ENCODE assay signal across 8 cellular contexts in genomic region chr18:70490008-70490933, GRCh38.
DNase-seq lines count a peak whose midpoint lies in the region; ATAC-seq, FAIRE-seq and TF ChIP-seq lines count a peak whose summit lies in the region.

No MANE protein-coding gene starts in this region.

- WGBS in pancreas, 2 donors: 11 to 12% methylated on average over 9 of the region's 9 CpGs

- no peak overlapping the region for H3K27ac ChIP-seq in pancreas

- H3K4me3 ChIP-seq in AG09309 (ENCODE audit: control insufficient read depth, low read depth, low read length): peak overlapping the region; percentile 42
- peak overlapping the region; percentile 6 to 37 for H3K4me3 ChIP-seq in foreskin fibroblast (ENCODE audit: low read depth in 1 of 2, low read length in 2 of 2)
- no peak overlapping the region for H3K4me3 ChIP-seq in pancreas

- peak; percentile 48 for DNase-seq in AG09309 (ENCODE audit: low read depth)
- DNase-seq in NCI-H510A treated with DMSO at 0.1 percent for 48 hours (lab: John Stamatoyannopoulos, UW): peak; percentile 92
- DNase-seq in activated CD4-positive, alpha-beta T cell treated with anti-CD3 and anti-CD28 coated beads, Interleukin-2, amount 50 U/mL, for 1 hour: peak; percentile 16
- peak; percentile 30 to 71 for DNase-seq in foreskin fibroblast
- DNase-seq in pancreas: peak in 2 of 6 donors; percentile 6 to 33

- TF ChIP-seq CTCF in AG09309 (IDR thresholded peaks at IDR 0.05; ENCODE audit: control insufficient read depth, insufficient read depth, low read depth, low read length, missing control alignments): peak; percentile 63
- peak; percentile 58 for TF ChIP-seq CTCF in GM12872 (IDR thresholded peaks at IDR 0.05; ENCODE audit: insufficient read depth, low read depth, low read length)
- TF ChIP-seq CTCF in foreskin fibroblast (IDR thresholded peaks at IDR 0.05; ENCODE audit: low read depth, low read length): peak; percentile 73
- peak; percentile 26 to 66 (median 48) for TF ChIP-seq CTCF in pancreas (IDR thresholded peaks at IDR 0.05)

- H3K9me3 ChIP-seq in pancreas: no peaks in the 10 kb centered on the region

- peak; percentile 76 for FAIRE-seq in pancreas (lab: Jason Lieb, UNC)

- no peaks in the 10 kb centered on the region for H3K36me3 ChIP-seq in pancreas

- intact Hi-C loops in pancreas (cut with DNase I): no loop called here

- H3K4me1 ChIP-seq in pancreas: peaks cover 0 to 3% (median 0%) of the 10 kb centered on the region in 3 donors

- ATAC-seq in HG03064 (IDR thresholded peaks at IDR 0.05; ENCODE audit: low read depth, unreplicated experiment) (peak; percentile 54), pancreas (peak in 3 of 4 donors; percentile 82 to 85 (median 82)), GM18858 (IDR thresholded peaks at IDR 0.05; ENCODE audit: unreplicated experiment) (no peak)

- no peaks in the 10 kb centered on the region for H3K27me3 ChIP-seq in pancreas

Comparison
In these comparisons a context has a peak if more than half of its experiments do, and no peak if none do; other contexts are left out.
1. H3K4me3 ChIP-seq: peak in AG09309 (single experiment) and foreskin fibroblast (2 of 2); none in pancreas (0 of 4).
2. Peak in every context shown above with its lines, with median percentiles within 50 percentile points of each other: CTCF ChIP-seq.